ENCODE assay signal across 19 cellular contexts in the genomic region with DNA sequence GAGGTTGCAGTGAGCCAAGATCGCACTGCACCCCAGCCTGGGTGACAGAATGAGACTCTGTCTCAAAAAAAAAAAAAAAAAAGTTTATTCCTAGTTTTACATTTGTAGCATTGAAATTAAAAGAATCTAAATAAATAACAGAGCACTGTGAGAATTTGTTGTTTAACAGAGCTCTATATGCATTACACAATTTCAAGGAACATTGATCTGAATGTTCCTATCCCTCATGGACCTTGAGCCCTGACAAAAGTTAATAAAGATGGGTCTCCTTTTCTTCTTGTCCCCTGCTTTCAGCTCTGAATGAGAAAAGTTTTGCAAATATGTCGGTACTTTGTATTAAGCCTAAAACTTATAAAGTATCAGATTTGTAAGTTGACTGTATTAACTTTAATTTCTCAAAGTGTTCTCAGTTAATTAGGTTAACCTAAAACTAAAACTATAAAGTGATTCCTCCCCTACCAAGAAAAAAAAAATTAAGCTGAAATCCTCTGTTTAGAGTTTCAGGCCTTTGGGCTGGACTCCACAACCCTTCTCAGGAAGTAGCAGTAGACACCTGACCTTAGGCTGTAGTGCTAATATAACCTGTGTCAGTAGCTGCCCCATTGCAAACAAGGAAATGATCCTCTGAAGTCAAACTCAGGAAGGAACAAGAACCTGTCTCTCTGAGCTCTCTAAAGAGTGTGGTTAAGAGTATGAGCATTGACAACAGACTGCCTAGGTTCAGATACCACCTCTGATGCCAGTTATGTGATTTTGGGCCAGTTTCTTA.
"Had no signal": no experiment of that assay in that cellular context is flagged by ENCODE, and none has a peak within 500 bp of the region (broad histone marks: within the 10 kb centered on the region; RNA-seq: fewer than 3 reads in every experiment).

No MANE protein-coding gene starts in this region.

- H3K27me3 ChIP-seq: gastrocnemius medialis, neural progenitor cell, thyroid gland, vagina had no signal

- H3K4me3 ChIP-seq: coronary artery, gastrocnemius medialis, left lung, neural progenitor cell, smooth muscle cell, stomach, thyroid gland, vagina had no signal

- FAIRE-seq: endometrium, kidney had no signal

- H2AFZ ChIP-seq: neural progenitor cell, parathyroid adenoma had no signal

- H3K9me3 ChIP-seq: gastrocnemius medialis, thyroid gland, vagina had no signal

- H3K36me3 ChIP-seq: gastrocnemius medialis, left lung, neural progenitor cell, stomach, thyroid gland, vagina had no signal

- H3K4me1 ChIP-seq: gastrocnemius medialis, left lung, neural progenitor cell, parathyroid adenoma, thyroid gland, vagina had no signal

- ATAC-seq: gastrocnemius medialis; left lung; naive thymus-derived CD4-positive, alpha-beta T cell; sciatic nerve had no signal

- H3K4me2 ChIP-seq: neural progenitor cell, smooth muscle cell had no signal

- H3K79me2 ChIP-seq: parathyroid adenoma had no signal

- H3K27ac ChIP-seq: coronary artery, gastrocnemius medialis, left lung, neural progenitor cell, parathyroid adenoma, stomach, thyroid gland, vagina had no signal

- DNase-seq: dermis blood vessel endothelial cell; effector memory CD4-positive, alpha-beta T cell; gastrocnemius medialis; kidney; left lung; mesenchymal stem cell; naive thymus-derived CD4-positive, alpha-beta T cell; stimulated activated CD4-positive, alpha-beta T cell treated with anti-CD3 and anti-CD28 coated beads, Interleukin-2, amount 100 ng/mL, for 24 hours; stimulated activated CD4-positive, alpha-beta T cell treated with anti-CD3 and anti-CD28 coated beads, Interleukin-4, amount 100 ng/mL, for 24 hours; stimulated activated naive CD4-positive, alpha-beta T cell treated with Interleukin-2 at 50 U/mL for 16 hours; stomach had no signal

- H3K9ac ChIP-seq: neural progenitor cell, parathyroid adenoma had no signal
